ENCODE assay signal across 18 cellular contexts in genomic region chr4:139933104-139933503, GRCh38.
"Had no signal": no experiment of that assay in that cellular context is flagged by ENCODE, and none has a peak within 500 bp of the region (broad histone marks: within the 10 kb centered on the region; RNA-seq: fewer than 3 reads in every experiment).

No MANE protein-coding gene starts in this region.

- H3K4me3 Mint-ChIP-seq: naive thymus-derived CD8-positive, alpha-beta T cell; neural crest cell had no signal

- H3K27me3 ChIP-seq: esophagus muscularis mucosa, gastroesophageal sphincter, sigmoid colon, stomach, transverse colon had no signal

- ATAC-seq: gastroesophageal sphincter; naive thymus-derived CD8-positive, alpha-beta T cell had no signal

- FAIRE-seq: endometrium had no signal

- H3K9me3 ChIP-seq: esophagus muscularis mucosa, gastroesophageal sphincter, mucosa of descending colon, sigmoid colon, stomach, thoracic aorta, transverse colon had no signal

- DNase-seq: effector memory CD4-positive, alpha-beta T cell; foreskin fibroblast; mammary epithelial cell; naive thymus-derived CD8-positive, alpha-beta T cell; posterior cingulate gyrus; sigmoid colon; stimulated activated naive CD4-positive, alpha-beta T cell; stomach; substantia nigra; transverse colon had no signal

- H3K36me3 Mint-ChIP-seq: naive thymus-derived CD8-positive, alpha-beta T cell had no signal

- H3K27ac ChIP-seq: epithelial cell of prostate, esophagus muscularis mucosa, gastroesophageal sphincter, sigmoid colon, skin epidermis, stomach, thoracic aorta, transverse colon had no signal

- H3K36me3 ChIP-seq: esophagus muscularis mucosa, gastroesophageal sphincter, sigmoid colon, stomach, thoracic aorta, transverse colon had no signal

- H3K4me3 ChIP-seq: esophagus muscularis mucosa, gastroesophageal sphincter, mucosa of descending colon, sigmoid colon, skin epidermis, stomach, thoracic aorta, transverse colon had no signal

- H3K27me3 Mint-ChIP-seq: naive thymus-derived CD8-positive, alpha-beta T cell had no signal

- H3K4me1 ChIP-seq: gastroesophageal sphincter had no signal

- H3K9me3 Mint-ChIP-seq: naive thymus-derived CD8-positive, alpha-beta T cell; neural crest cell had no signal
